Comparison of ENCODE assay signal across 8 cellular contexts in the genomic region with DNA sequence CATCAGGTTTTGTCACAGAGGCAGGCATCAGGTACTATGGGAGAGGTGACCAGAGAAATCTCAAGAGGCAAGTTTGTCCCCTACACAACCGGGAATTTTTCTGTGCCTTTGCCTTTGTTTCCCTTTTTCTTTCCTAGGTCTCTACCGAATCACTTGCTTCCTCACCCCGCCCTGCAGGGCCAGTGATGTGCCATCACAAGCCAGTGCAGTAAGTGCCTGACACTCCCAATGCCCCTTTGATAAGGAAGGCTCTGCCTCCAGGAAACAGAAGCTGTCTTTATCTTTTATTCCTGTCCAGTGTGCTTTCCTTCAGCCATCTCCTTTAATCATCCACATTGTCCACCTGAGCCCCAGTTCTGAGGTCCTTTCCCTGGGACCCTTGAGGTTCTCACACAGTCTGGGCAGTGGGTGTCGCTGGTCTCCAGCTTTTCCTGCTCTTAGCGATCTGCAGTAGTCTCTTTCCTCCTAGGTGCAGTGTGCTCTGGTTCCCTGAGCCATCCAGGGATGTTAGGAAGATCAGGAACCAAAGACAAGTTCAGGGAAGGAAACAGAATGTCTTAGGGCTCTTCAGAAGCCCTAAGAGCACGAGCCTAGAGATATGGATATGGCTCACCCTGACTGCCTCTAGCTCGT. TPM values are rescaled to one million over a fixed set of nuclear protein-coding genes. Genes with fewer than 3 reads are reported as not detected.
DNase-seq lines count a peak whose midpoint lies in the region; ATAC-seq and TF ChIP-seq lines count a peak whose summit lies in the region.

No MANE protein-coding gene starts in this region.

- no peak overlapping the region for H3K4me3 Mint-ChIP-seq in activated T-helper 17 cell treated with anti-CD3 and anti-CD28 coated beads, Interleukin-2, amount 50 U/mL, for 72 hours
- no peak overlapping the region for H3K4me3 Mint-ChIP-seq in stimulated activated naive CD8-positive, alpha-beta T cell treated with anti-CD3 and anti-CD28 coated beads, Interleukin-15, amount 100 ng/mL, for 72 hours
- H3K4me3 Mint-ChIP-seq in T-helper 2 cell treated with Interferon-gamma antibody and Interleukin-4, amounts not matched to agents 5 μg/mL and 100 μg/mL, for 36 hours: no peak overlapping the region

- H3K4me3 ChIP-seq in DOHH2 (ENCODE audit: low read length): no peak overlapping the region
- H3K4me3 ChIP-seq in Karpas-422 (ENCODE audit: low read length): no peak overlapping the region
- no peak overlapping the region for H3K4me3 ChIP-seq in iPS DF 6.9 (ENCODE audit: low read length)

- H3K9me3 Mint-ChIP-seq in activated T-helper 17 cell treated with anti-CD3 and anti-CD28 coated beads, Interleukin-2, amount 50 U/mL, for 72 hours: peaks cover 3% of the 10 kb centered on the region
- H3K9me3 Mint-ChIP-seq in stimulated activated naive CD8-positive, alpha-beta T cell treated with anti-CD3 and anti-CD28 coated beads, Interleukin-15, amount 100 ng/mL, for 72 hours: peaks cover 3 to 6% of the 10 kb centered on the region in 2 donors
- H3K9me3 Mint-ChIP-seq in T-helper 2 cell treated with Interferon-gamma antibody and Interleukin-4, amounts not matched to agents 5 μg/mL and 100 μg/mL, for 36 hours: no peaks in the 10 kb centered on the region

- H3K9me2 ChIP-seq in DOHH2 (replicated peaks; ENCODE audit: control insufficient read depth, low read length) (no peaks in the 10 kb centered on the region), Karpas-422 (replicated peaks; ENCODE audit: insufficient read depth, low read length) (no peaks in the 10 kb centered on the region)

- no peaks in the 10 kb centered on the region for H3K36me3 ChIP-seq in DOHH2 (ENCODE audit: control insufficient read depth, low read length)
- no peaks in the 10 kb centered on the region for H3K36me3 ChIP-seq in Karpas-422 (ENCODE audit: insufficient read depth, low read length)
- no peaks in the 10 kb centered on the region for H3K36me3 ChIP-seq in iPS DF 6.9 (ENCODE audit: control insufficient read depth, insufficient read depth, low read length)

- peaks cover 3% of the 10 kb centered on the region; the same call in 1 of the 2 replicates for H3K27me3 ChIP-seq in DOHH2 (ENCODE audit: control insufficient read depth, low read length)
- no peaks in the 10 kb centered on the region for H3K27me3 ChIP-seq in Karpas-422 (ENCODE audit: low read length)
- no peaks in the 10 kb centered on the region for H3K27me3 ChIP-seq in iPS DF 6.9 (ENCODE audit: control insufficient read depth, insufficient read depth, low read length)

- no peak overlapping the region for H3K27ac Mint-ChIP-seq in activated T-helper 17 cell treated with anti-CD3 and anti-CD28 coated beads, Interleukin-2, amount 50 U/mL, for 72 hours
- H3K27ac Mint-ChIP-seq in stimulated activated naive CD8-positive, alpha-beta T cell treated with anti-CD3 and anti-CD28 coated beads, Interleukin-15, amount 100 ng/mL, for 72 hours: peak overlapping the region in 1 of 2 donors; percentile 8
- no peak overlapping the region for H3K27ac Mint-ChIP-seq in T-helper 2 cell treated with Interferon-gamma antibody and Interleukin-4, amounts not matched to agents 5 μg/mL and 100 μg/mL, for 36 hours

- H3K4me1 Mint-ChIP-seq in activated T-helper 17 cell treated with anti-CD3 and anti-CD28 coated beads, Interleukin-2, amount 50 U/mL, for 72 hours: peaks cover 3% of the 10 kb centered on the region
- H3K4me1 Mint-ChIP-seq in stimulated activated naive CD8-positive, alpha-beta T cell treated with anti-CD3 and anti-CD28 coated beads, Interleukin-15, amount 100 ng/mL, for 72 hours: peaks cover 5% of the 10 kb centered on the region
- no peaks in the 10 kb centered on the region for H3K4me1 Mint-ChIP-seq in T-helper 2 cell treated with Interferon-gamma antibody and Interleukin-4, amounts not matched to agents 5 μg/mL and 100 μg/mL, for 36 hours (ENCODE audit: low read depth)

- no peaks in the 10 kb centered on the region for H3K36me3 Mint-ChIP-seq in activated T-helper 17 cell treated with anti-CD3 and anti-CD28 coated beads, Interleukin-2, amount 50 U/mL, for 72 hours (ENCODE audit: low read depth)
- H3K36me3 Mint-ChIP-seq in T-helper 2 cell treated with Interferon-gamma antibody and Interleukin-4, amounts not matched to agents 5 μg/mL and 100 μg/mL, for 36 hours (ENCODE audit: low read depth): no peaks in the 10 kb centered on the region

- H3K79me2 ChIP-seq in DOHH2 (ENCODE audit: control insufficient read depth, low read length) (no peaks in the 10 kb centered on the region), Karpas-422 (ENCODE audit: low read length) (no peaks in the 10 kb centered on the region)

- no peak overlapping the region for H3K27ac ChIP-seq in DOHH2 (ENCODE audit: low read depth, low read length)
- H3K27ac ChIP-seq in Karpas-422 (ENCODE audit: low read length): no peak overlapping the region
- no peak overlapping the region for H3K27ac ChIP-seq in iPS DF 6.9 (ENCODE audit: low read length)

- no peak overlapping the region for H2AFZ ChIP-seq in Karpas-422 (ENCODE audit: low read length)

- ATAC-seq in activated T-helper 17 cell treated with anti-CD3 and anti-CD28 coated beads, Interleukin-2, amount 50 U/mL, for 72 hours (replicated peaks): peak; percentile 39
- ATAC-seq in stimulated activated naive CD8-positive, alpha-beta T cell treated with anti-CD3 and anti-CD28 coated beads, Interleukin-15, amount 100 ng/mL, for 72 hours: peak; percentile 56
- no peak for ATAC-seq in HG03108 (IDR thresholded peaks at IDR 0.05; ENCODE audit: unreplicated experiment)
- ATAC-seq in GM18867 (IDR thresholded peaks at IDR 0.05; ENCODE audit: unreplicated experiment): no peak

- peak; percentile 24 for TF ChIP-seq CTCF in DOHH2 (IDR thresholded peaks at IDR 0.05; ENCODE audit: low read depth, low read length, poor library complexity, severe bottlenecking)

- DNase-seq in Karpas-422 (peak; percentile 56), iPS DF 6.9 (ENCODE audit: low read depth, low spot score) (peak; percentile 60)
- DNase-seq in stimulated activated naive CD8-positive, alpha-beta T cell treated with anti-CD3 and anti-CD28 coated beads, Interleukin-15, amount 100 ng/mL, for 72 hours: no peak
- no peak for DNase-seq in T-helper 2 cell treated with Interferon-gamma antibody and Interleukin-4, amounts not matched to agents 5 μg/mL and 100 μg/mL, for 36 hours (ENCODE audit: low spot score)

- H3K9me3 ChIP-seq in DOHH2 (ENCODE audit: control insufficient read depth, insufficient read depth, low read length) (peaks cover 6% of the 10 kb centered on the region; the same call in 1 of the 2 replicates), Karpas-422 (ENCODE audit: low read length) (no peaks in the 10 kb centered on the region), iPS DF 6.9 (ENCODE audit: control insufficient read depth, insufficient read depth, low read length) (no peaks in the 10 kb centered on the region; the same call in 1 of the 2 replicates)

- no peaks in the 10 kb centered on the region for H3K4me1 ChIP-seq in DOHH2 (ENCODE audit: control insufficient read depth, low read length)
- no peaks in the 10 kb centered on the region for H3K4me1 ChIP-seq in Karpas-422 (ENCODE audit: low read length)
- peaks cover 4% of the 10 kb centered on the region; the same call in 1 of the 2 replicates for H3K4me1 ChIP-seq in iPS DF 6.9 (ENCODE audit: control insufficient read depth, insufficient read depth, low read length)

- no peaks in the 10 kb centered on the region for H3F3A ChIP-seq in DOHH2 (ENCODE audit: control insufficient read depth, insufficient read depth)

- H4K20me1 ChIP-seq in DOHH2 (ENCODE audit: control insufficient read depth, insufficient read depth, low read depth, low read length) (no peaks in the 10 kb centered on the region), Karpas-422 (ENCODE audit: insufficient read depth, low read depth, low read length) (no peaks in the 10 kb centered on the region)

- no CpG with 5 or more reads among the region's 7 CpGs for WGBS in iPS DF 6.9 (ENCODE audit: insufficient coverage, insufficient read length)

- H3K4me2 ChIP-seq in DOHH2 (ENCODE audit: low read length): no peak overlapping the region
- H3K4me2 ChIP-seq in Karpas-422 (ENCODE audit: low read depth, low read length, poor library complexity, severe bottlenecking): no peak overlapping the region

- H3K27me3 Mint-ChIP-seq in activated T-helper 17 cell treated with anti-CD3 and anti-CD28 coated beads, Interleukin-2, amount 50 U/mL, for 72 hours: peaks cover 7% of the 10 kb centered on the region
- peaks cover 26% of the 10 kb centered on the region for H3K27me3 Mint-ChIP-seq in stimulated activated naive CD8-positive, alpha-beta T cell treated with anti-CD3 and anti-CD28 coated beads, Interleukin-15, amount 100 ng/mL, for 72 hours
- peaks cover 17% of the 10 kb centered on the region for H3K27me3 Mint-ChIP-seq in T-helper 2 cell treated with Interferon-gamma antibody and Interleukin-4, amounts not matched to agents 5 μg/mL and 100 μg/mL, for 36 hours (ENCODE audit: low read depth)

- no peak overlapping the region for H3K9ac ChIP-seq in Karpas-422 (ENCODE audit: low read length)

RNA-seq across cellular contexts. Expression of gene GJA5, which starts 36.6 kb away (rescaled TPM):
- not detected in 2 replicates for total RNA-seq in Karpas-422 (2014; rRNA removed; shearing (Covaris generic); ENCODE audit: low replicate concordance)
- not detected for total RNA-seq in activated T-helper 17 cell treated with anti-CD3 and anti-CD28 coated beads, Interleukin-2, amount 50 U/mL, for 72 hours

RNA-seq across cellular contexts. Expression of gene ACP6, which starts 53.5 kb away (rescaled TPM):
- 3.0 and 6.7 TPM in 2 replicates for total RNA-seq in Karpas-422 (2014; rRNA removed; shearing (Covaris generic); ENCODE audit: low replicate concordance)
- total RNA-seq in activated T-helper 17 cell treated with anti-CD3 and anti-CD28 coated beads, Interleukin-2, amount 50 U/mL, for 72 hours: 10 to 100 TPM; 10.9 to 12.0 TPM

Comparison
In these comparisons a context has a peak if more than half of its experiments do, and no peak if none do; other contexts are left out.
1. DNase-seq: peak in Karpas-422 (single experiment) and iPS DF 6.9 (single experiment); none in stimulated activated naive CD8-positive, alpha-beta T cell treated with anti-CD3 and anti-CD28 coated beads, Interleukin-15, amount 100 ng/mL, for 72 hours (0 of 2) and T-helper 2 cell treated with Interferon-gamma antibody and Interleukin-4, amounts not matched to agents 5 μg/mL and 100 μg/mL, for 36 hours (single experiment).
2. ATAC-seq: peak in activated T-helper 17 cell treated with anti-CD3 and anti-CD28 coated beads, Interleukin-2, amount 50 U/mL, for 72 hours (single experiment) and stimulated activated naive CD8-positive, alpha-beta T cell treated with anti-CD3 and anti-CD28 coated beads, Interleukin-15, amount 100 ng/mL, for 72 hours (single experiment); none in HG03108 (single experiment) and GM18867 (single experiment).